In the genomic region with DNA sequence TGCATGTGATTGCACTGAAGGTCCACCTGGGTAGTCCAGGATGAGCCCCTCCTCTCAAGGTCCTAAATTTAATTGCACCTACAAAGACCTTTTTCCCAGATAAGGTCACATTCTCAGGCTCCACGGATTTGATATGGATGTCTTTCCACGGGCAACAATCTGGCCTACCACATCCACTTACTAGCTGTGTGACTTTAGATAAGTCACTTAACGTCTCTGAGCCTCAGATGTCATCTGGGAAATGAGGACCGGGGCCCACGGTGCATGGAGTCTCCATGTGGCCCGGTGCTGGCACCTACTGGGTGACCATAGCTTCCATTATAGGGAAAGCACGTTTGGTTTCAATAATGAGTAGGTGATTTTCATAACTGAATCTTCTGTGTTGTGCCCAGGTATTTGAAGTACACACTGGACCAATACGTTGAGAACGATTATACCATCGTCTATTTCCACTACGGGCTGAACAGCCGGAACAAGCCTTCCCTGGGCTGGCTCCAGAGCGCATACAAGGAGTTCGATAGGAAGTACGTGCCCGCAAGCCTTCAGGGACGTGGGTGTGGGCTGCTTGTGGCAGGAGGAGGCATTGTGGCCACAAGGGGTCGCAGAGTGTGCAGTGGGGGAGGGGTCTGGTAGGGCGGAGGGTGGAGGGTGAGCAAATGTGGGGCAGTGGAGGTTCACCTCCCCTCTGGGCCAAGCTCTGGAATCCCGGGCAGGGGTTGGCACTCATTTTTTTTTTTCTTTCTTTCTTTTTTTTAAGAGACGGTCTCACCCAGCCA, we compare ENCODE assay signal across 13 cellular contexts. TPM values are rescaled to one million over a fixed set of nuclear protein-coding genes. Genes with fewer than 3 reads are reported as not detected.
DNase-seq lines count a peak whose midpoint lies in the region; ATAC-seq and TF ChIP-seq lines count a peak whose summit lies in the region.
"Had no signal": no experiment of that assay in that cellular context is flagged by ENCODE, and none has a peak within 500 bp of the region (broad histone marks: within the 10 kb centered on the region; RNA-seq: fewer than 3 reads in every experiment).

No MANE protein-coding gene starts in this region.

- H3K4me3 Mint-ChIP-seq in activated CD8-positive, alpha-beta T cell treated with anti-CD3 and anti-CD28 coated beads for 36 hours: no peak overlapping the region
- H3K4me3 Mint-ChIP-seq: memory B cell had no signal

- H3K4me2 ChIP-seq in mesendoderm (ENCODE audit: low read length): no peak overlapping the region

- POLR2A ChIA-PET in HEK293 (lab: Yijun Ruan, JAX): no interaction called here
- POLR2A ChIA-PET in activated CD8-positive, alpha-beta T cell treated with anti-CD3 and anti-CD28 coated beads for 36 hours (lab: Charles Lee): no interaction called here

- H3K4me1 ChIP-seq in HEK293 (ENCODE audit: control insufficient read depth, insufficient read depth, low read length) (no peaks in the 10 kb centered on the region), mesendoderm (ENCODE audit: control insufficient read depth, low read depth, low read length) (peaks cover 4% of the 10 kb centered on the region)
- H3K4me1 ChIP-seq: colonic mucosa had no signal

- H3K9ac ChIP-seq in mesendoderm (ENCODE audit: low read length): no peak overlapping the region
- H3K9ac ChIP-seq: GM23248 had no signal

- no peak overlapping the region for H2AK5ac ChIP-seq in mesendoderm (ENCODE audit: low read length)

- H3K36me3 ChIP-seq in HEK293 (ENCODE audit: control insufficient read depth in 2 of 2, insufficient read depth in 1 of 2, low read length in 2 of 2) (peaks cover 0 to under 1% of the 10 kb centered on the region in 2 experiments; a peak in 1 of 3 replicates), mesendoderm (ENCODE audit: control insufficient read depth, insufficient read depth, low read length) (no peaks in the 10 kb centered on the region)
- H3K36me3 ChIP-seq: colonic mucosa had no signal

- H3K79me2 ChIP-seq in mesendoderm (ENCODE audit: control insufficient read depth, insufficient read depth, low read length): no peaks in the 10 kb centered on the region

- H3K79me1 ChIP-seq in mesendoderm (ENCODE audit: low read length): no peaks in the 10 kb centered on the region

- H3K4me3 ChIP-seq in HEK293 (ENCODE audit: low read depth, low read length) (no peak overlapping the region), mesendoderm (ENCODE audit: low read length) (no peak overlapping the region), coronary artery (no peak overlapping the region)
- H3K4me3 ChIP-seq: colonic mucosa, GM23248 had no signal

- no peaks in the 10 kb centered on the region for H3K9me3 ChIP-seq in HEK293 (ENCODE audit: control insufficient read depth, insufficient read depth, low read depth, low read length)
- H3K9me3 ChIP-seq: colonic mucosa had no signal

- no peak for ATAC-seq in activated CD8-positive, alpha-beta T cell treated with anti-CD3 and anti-CD28 coated beads for 36 hours
- no peak for ATAC-seq in HG03045 (IDR thresholded peaks at IDR 0.05; ENCODE audit: unreplicated experiment)
- ATAC-seq: right cardiac atrium had no signal

- no peaks in the 10 kb centered on the region for H3K36me3 Mint-ChIP-seq in activated CD8-positive, alpha-beta T cell treated with anti-CD3 and anti-CD28 coated beads for 36 hours (ENCODE audit: low read depth)
- H3K36me3 Mint-ChIP-seq: memory B cell had no signal

- intact Hi-C loops in activated CD8-positive, alpha-beta T cell treated with anti-CD3 and anti-CD28 coated beads for 36 hours (cut with micrococcal nuclease): no loop called here

- peak; percentile 58 for DNase-seq in D341Med (ENCODE audit: low spot score)
- DNase-seq in activated CD8-positive, alpha-beta T cell treated with anti-CD3 and anti-CD28 coated beads for 36 hours: peak; percentile 19
- peak; percentile 69 for DNase-seq in mesendoderm
- no peak for DNase-seq in superior temporal gyrus (ENCODE audit: extremely low spot score)
- DNase-seq in coronary artery (ENCODE audit: low spot score): no peak
- DNase-seq in NCI-H128 (lab: John Stamatoyannopoulos, UW; ENCODE audit: unreplicated experiment): no peak
- DNase-seq: colonic mucosa, GM23248, MV-4-11 had no signal

- no peaks in the 10 kb centered on the region for H3K27me3 ChIP-seq in mesendoderm (ENCODE audit: insufficient read depth, low read length, poor library complexity)
- H3K27me3 ChIP-seq: colonic mucosa had no signal

- H2BK5ac ChIP-seq in mesendoderm (ENCODE audit: low read length): no peak overlapping the region

- no peaks in the 10 kb centered on the region for H3K27me3 Mint-ChIP-seq in activated CD8-positive, alpha-beta T cell treated with anti-CD3 and anti-CD28 coated beads for 36 hours

- H4K8ac ChIP-seq in mesendoderm (ENCODE audit: low read depth, low read length): no peak overlapping the region

- no peak overlapping the region for H3K27ac Mint-ChIP-seq in activated CD8-positive, alpha-beta T cell treated with anti-CD3 and anti-CD28 coated beads for 36 hours
- H3K27ac Mint-ChIP-seq: memory B cell had no signal

- H3K27ac ChIP-seq in HEK293 (ENCODE audit: extremely low read depth, low read depth, low read length): no peak overlapping the region
- H3K27ac ChIP-seq in mesendoderm (ENCODE audit: low read depth, low read length): no peak overlapping the region
- H3K27ac ChIP-seq in coronary artery: no peak overlapping the region
- H3K27ac ChIP-seq: colonic mucosa, GM23248 had no signal

- TF ChIP-seq CTCF in HEK293 (tag by site-specific recombination; IDR thresholded peaks at IDR 0.05) (peak; percentile 18; the same call in 1 of the 2 replicates), coronary artery (IDR thresholded peaks at IDR 0.05) (no peak)
- TF ChIP-seq CTCF in activated CD8-positive, alpha-beta T cell treated with anti-CD3 and anti-CD28 coated beads for 36 hours (IDR thresholded peaks at IDR 0.05): no peak

- no CpG with 5 or more reads among the region's 21 CpGs for WGBS in mesendoderm (ENCODE audit: extremely low coverage, insufficient coverage, low lambda C conversion rate)

- H3K18ac ChIP-seq in mesendoderm (ENCODE audit: low read length): no peak overlapping the region

- H3K23ac ChIP-seq in mesendoderm (ENCODE audit: low read length): no peak overlapping the region

- no peak overlapping the region for H2BK15ac ChIP-seq in mesendoderm (replicated peaks; ENCODE audit: low read depth)

- no peaks in the 10 kb centered on the region for H3K9me3 Mint-ChIP-seq in activated CD8-positive, alpha-beta T cell treated with anti-CD3 and anti-CD28 coated beads for 36 hours
- H3K9me3 Mint-ChIP-seq: memory B cell had no signal

- H3K4ac ChIP-seq in mesendoderm (ENCODE audit: low read depth, low read length): no peak overlapping the region

- peak overlapping the region; percentile 26 for H3K56ac ChIP-seq in mesendoderm (ENCODE audit: low read length)

- H4K5ac ChIP-seq in mesendoderm (ENCODE audit: low read length): no peak overlapping the region

- H3K4me1 Mint-ChIP-seq in activated CD8-positive, alpha-beta T cell treated with anti-CD3 and anti-CD28 coated beads for 36 hours (ENCODE audit: low read depth): peaks cover 13% of the 10 kb centered on the region

- no peak overlapping the region for H2BK120ac ChIP-seq in mesendoderm (ENCODE audit: low read depth, low read length)

- CTCF ChIA-PET in HEK293 (lab: Yijun Ruan, JAX): interaction anchor here (0.5 to 0.9 kb wide), 2 partner anchors 167 to 562 kb away, joined by 3 to 5 read pairs; no protein-coding TSS in a partner anchor
- CTCF ChIA-PET in activated CD8-positive, alpha-beta T cell treated with anti-CD3 and anti-CD28 coated beads for 36 hours (lab: Charles Lee): interaction anchor here (0.9 kb wide), 1 partner anchor 12 kb away, joined by 3 read pairs; no protein-coding TSS in a partner anchor

TF ChIP-seq in HEK293, 187 proteins besides CTCF, POLR2A, EP300 and RAD21 (continues in another document):
- peak; percentile 61; the same call in 1 of the 2 replicates for TF ChIP-seq EGR2 (tag by site-specific recombination; IDR thresholded peaks at IDR 0.05; ENCODE audit: low read depth)
- TF ChIP-seq ZNF626 (tag by site-specific recombination; IDR thresholded peaks at IDR 0.05): no peak
- TF ChIP-seq HOXC10 (CRISPR knock-in tag; IDR thresholded peaks at IDR 0.05): no peak
- TF ChIP-seq ZNF776 (tag by site-specific recombination; IDR thresholded peaks at IDR 0.05; ENCODE audit: borderline replicate concordance): no peak

RNA-seq across cellular contexts. Expression of gene ARHGAP8, which starts 55.7 kb away (rescaled TPM):
- 1 to 10 TPM; 2.1 to 3.2 TPM for total RNA-seq in activated CD8-positive, alpha-beta T cell treated with anti-CD3 and anti-CD28 coated beads for 36 hours
- 26.7 TPM for polyA plus RNA-seq in mesendoderm (2013, experiment 1 of 2)
- polyA plus RNA-seq in mesendoderm (2013, experiment 2 of 2): 27.5 TPM
- polyA plus RNA-seq: GM23248 had no signal

Comparison
In these comparisons a context has a peak if more than half of its experiments do, and no peak if none do; other contexts are left out.
1. DNase-seq: peak in D341Med (single experiment), activated CD8-positive, alpha-beta T cell treated with anti-CD3 and anti-CD28 coated beads for 36 hours (single experiment) and mesendoderm (single experiment); none in superior temporal gyrus (single experiment), coronary artery (single experiment) and NCI-H128 (single experiment).